1 cellular context compared by ENCODE assay signal in genomic region chr3:46892285-46893145, GRCh38.
A peak's percentile ranks its signal among the peaks of the same experiment; 100 is the strongest.
TF ChIP-seq lines count a peak whose summit lies in the region.

No MANE protein-coding gene starts in this region.

TF ChIP-seq in WTC11, 78 proteins besides CTCF, POLR2A, EP300 and RAD21 (continued from another document):
- TF ChIP-seq AR (CRISPR knock-in tag; IDR thresholded peaks at IDR 0.05) (no peak), IRF2 (CRISPR knock-in tag; IDR thresholded peaks at IDR 0.05; ENCODE audit: borderline replicate concordance, low read depth) (no peak), USF1 (CRISPR knock-in tag; IDR thresholded peaks at IDR 0.05) (no peak), ZNF138 (CRISPR knock-in tag; conservative IDR thresholded peaks at IDR 0.05) (0 out of 2 replicates have a peak, but pooled peaks have one; percentile 77), ETV6 (CRISPR knock-in tag; IDR thresholded peaks at IDR 0.05) (peak; percentile 61; the same call in 1 of the 2 replicates), CDX4 (CRISPR knock-in tag; IDR thresholded peaks at IDR 0.05; ENCODE audit: borderline replicate concordance) (no peak), CREM (CRISPR knock-in tag; IDR thresholded peaks at IDR 0.05) (0 out of 2 replicates have a peak, but pooled peaks have one; percentile 59), NFATC4 (CRISPR knock-in tag; IDR thresholded peaks at IDR 0.05) (no peak), EMX1 (CRISPR knock-in tag; IDR thresholded peaks at IDR 0.05) (no peak)
